Comparison of ENCODE assay signal across 1 cellular context in the genomic region with DNA sequence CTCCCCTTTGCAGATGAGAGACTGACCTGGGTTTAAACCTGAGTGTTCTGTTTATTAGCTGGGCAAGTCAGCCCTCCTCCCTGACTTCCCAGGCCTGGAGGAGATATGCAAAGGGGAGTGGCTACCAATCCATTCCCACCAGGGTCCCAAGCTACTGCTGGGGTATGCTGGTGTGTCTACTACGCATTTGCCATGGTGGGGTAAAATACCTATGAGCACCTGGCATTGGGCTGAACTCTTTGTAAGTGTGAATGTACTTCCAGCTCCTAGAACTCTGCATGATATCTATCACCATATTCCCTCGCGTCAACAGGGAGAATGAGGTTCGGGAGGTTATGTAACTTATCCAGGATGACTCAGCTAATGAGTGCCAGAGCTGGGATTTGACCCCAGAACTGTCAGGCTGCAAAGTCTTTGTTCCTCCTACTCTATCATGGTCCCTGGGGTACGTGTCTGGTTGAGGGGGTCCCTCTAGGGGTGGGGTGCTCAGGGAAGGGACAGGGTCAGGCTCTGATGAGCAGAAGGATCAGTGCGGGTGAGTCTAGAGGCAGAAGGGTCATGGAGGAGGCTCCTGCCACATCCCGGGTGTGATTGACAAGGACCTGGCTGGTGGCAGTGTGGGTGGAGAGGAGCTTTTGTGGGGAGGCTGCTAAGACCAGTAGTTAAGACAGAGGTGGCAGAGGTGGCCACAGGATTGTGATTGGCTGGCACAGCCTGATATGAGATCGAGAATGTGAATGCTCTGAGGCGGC.
TF ChIP-seq lines count a peak whose summit lies in the region.

No MANE protein-coding gene starts in this region.

TF ChIP-seq in IMR-90, 13 proteins besides CTCF, POLR2A, EP300 and RAD21 (continued from another document):
- TF ChIP-seq ELK1 (IDR thresholded peaks at IDR 0.05; ENCODE audit: borderline replicate concordance, low read depth, low read length) (no peak), RFX5 (IDR thresholded peaks at IDR 0.05; ENCODE audit: low read depth, low read length) (no peak), FOS (IDR thresholded peaks at IDR 0.05; ENCODE audit: low read depth, low read length) (peak; percentile 42; the same call in 1 of the 2 replicates), SMC3 (IDR thresholded peaks at IDR 0.05; ENCODE audit: low read depth, low read length) (no peak), RCOR1 (IDR thresholded peaks at IDR 0.05; ENCODE audit: insufficient replicate concordance, low read length) (no peak), NFE2L2 (IDR thresholded peaks at IDR 0.05; ENCODE audit: low read depth, low read length) (peak; percentile 80), BHLHE40 (IDR thresholded peaks at IDR 0.05; ENCODE audit: low read depth, low read length) (no peak), CEBPB (IDR thresholded peaks at IDR 0.05; ENCODE audit: low read depth, low read length) (peak; percentile 57; the same call in 1 of the 2 replicates)
